Comparison of ENCODE assay signal across 16 cellular contexts in the genomic region with DNA sequence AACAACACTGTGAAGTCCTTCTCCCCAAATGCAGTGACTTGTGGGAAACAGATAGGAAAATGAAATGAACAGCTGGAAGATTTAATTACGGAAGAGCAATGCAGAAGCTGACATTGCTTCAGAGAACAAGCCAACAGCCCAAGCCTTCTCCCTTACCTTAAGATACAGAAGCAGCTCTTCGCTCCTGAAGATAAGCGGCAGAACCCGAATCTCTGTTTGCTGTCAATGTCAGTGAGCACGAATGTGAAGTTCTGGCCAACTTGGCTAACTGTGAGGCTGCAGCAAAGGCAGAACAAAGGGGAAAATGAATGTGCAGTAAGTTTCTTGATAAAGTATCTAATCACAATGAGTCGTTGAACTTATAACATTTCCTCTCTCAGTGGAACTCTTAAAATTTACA.
DNase-seq lines count a peak whose midpoint lies in the region; ATAC-seq and TF ChIP-seq lines count a peak whose summit lies in the region.
"Had no signal": no experiment of that assay in that cellular context is flagged by ENCODE, and none has a peak within 500 bp of the region (broad histone marks: within the 10 kb centered on the region; RNA-seq: fewer than 3 reads in every experiment).

No MANE protein-coding gene starts in this region.

- peak; percentile 69 for ATAC-seq in left ventricle myocardium superior
- no peak for ATAC-seq in aorta (ENCODE audit: low FRiP score)

- no peak for TF ChIP-seq POLR2A in adrenal gland (IDR thresholded peaks at IDR 0.05)

- no peaks in the 10 kb centered on the region for H3F3A ChIP-seq in MM.1S (ENCODE audit: insufficient read depth, low read length)

- peak overlapping the region; percentile 28 for H3K27ac Mint-ChIP-seq in mesothelial cell of epicardium
- H3K27ac Mint-ChIP-seq: CD14-positive monocyte, H9 had no signal

- H3K4me2 ChIP-seq in OCI-LY3 (ENCODE audit: low read length) (peak overlapping the region; percentile 80), MM.1S (ENCODE audit: low read depth, low read length) (no peak overlapping the region)

- intact Hi-C loops in adrenal gland (cut with DNase I) (no loop called here), left ventricle myocardium superior (cut with micrococcal nuclease) (no loop called here), aorta (cut with DNase I) (no loop called here)

- H3K36me3 Mint-ChIP-seq in mesothelial cell of epicardium: peaks cover 2% of the 10 kb centered on the region

- WGBS in adrenal gland, 4 donors: 37 to 62% (median 41%) methylated on average over 6 of the region's 6 CpGs
- WGBS in aorta, 2 donors: 88 to 91% methylated on average over 6 of the region's 6 CpGs

- H3K4me1 Mint-ChIP-seq in mesothelial cell of epicardium: peaks cover 18% of the 10 kb centered on the region

- peaks cover 11% of the 10 kb centered on the region; the same call in 1 of the 2 replicates for H3K79me2 ChIP-seq in OCI-LY3 (ENCODE audit: low read length)
- no peaks in the 10 kb centered on the region for H3K79me2 ChIP-seq in MM.1S (ENCODE audit: low read length)

- H3K4me1 ChIP-seq in OCI-LY3 (ENCODE audit: low read length): peaks cover 39% of the 10 kb centered on the region
- peaks cover 6 to 28% of the 10 kb centered on the region in 2 donors for H3K4me1 ChIP-seq in adrenal gland (replicated peaks in 1 of 2)
- H3K4me1 ChIP-seq in MM.1S (ENCODE audit: low read length): peaks cover 7% of the 10 kb centered on the region
- H3K4me1 ChIP-seq in aorta (ENCODE audit: control insufficient read depth in 1 of 2, insufficient read depth in 2 of 2, low read length in 2 of 2): peaks cover 0 to 1% of the 10 kb centered on the region in 2 donors

- H3K27me3 ChIP-seq in OCI-LY3 (ENCODE audit: low read depth, low read length): no peaks in the 10 kb centered on the region
- H3K27me3 ChIP-seq in adrenal gland: no peaks in the 10 kb centered on the region
- no peaks in the 10 kb centered on the region for H3K27me3 ChIP-seq in MM.1S (replicated peaks; ENCODE audit: insufficient read depth, low read length)
- H3K27me3 ChIP-seq in aorta (ENCODE audit: control insufficient read depth in 1 of 2, insufficient read depth in 2 of 2, low read length in 1 of 2): no peaks in the 10 kb centered on the region

- H3K27ac ChIP-seq in OCI-LY3 (ENCODE audit: low read length) (no peak overlapping the region), adrenal gland (peak overlapping the region in 3 of 5 donors; percentile 35 to 67 (median 40)), MM.1S (ENCODE audit: low read length) (no peak overlapping the region), aorta (ENCODE audit: low read depth in 1 of 2, low read length in 2 of 2) (no peak overlapping the region)
- H3K27ac ChIP-seq: HL-60 had no signal

- H3K27me3 Mint-ChIP-seq in mesothelial cell of epicardium (ENCODE audit: low read depth): no peaks in the 10 kb centered on the region

- H3K9me3 ChIP-seq in OCI-LY3 (ENCODE audit: insufficient read depth, low read length): no peaks in the 10 kb centered on the region
- no peaks in the 10 kb centered on the region for H3K9me3 ChIP-seq in adrenal gland (replicated peaks in 1 of 3)
- no peaks in the 10 kb centered on the region for H3K9me3 ChIP-seq in MM.1S (replicated peaks; ENCODE audit: insufficient read depth, low read length)
- H3K9me3 ChIP-seq in aorta (ENCODE audit: control insufficient read depth, low read length): no peaks in the 10 kb centered on the region

- no peaks in the 10 kb centered on the region for H3K9me2 ChIP-seq in MM.1S (replicated peaks; ENCODE audit: insufficient read depth, low read length)

- H3K9me3 Mint-ChIP-seq in mesothelial cell of epicardium: no peaks in the 10 kb centered on the region
- H3K9me3 Mint-ChIP-seq: CD14-positive monocyte, H9 had no signal

- peak in 5 of 7 donors; percentile 22 to 57 (median 40) for DNase-seq in adrenal gland
- DNase-seq in left ventricle myocardium superior: peak; percentile 33
- no peak for DNase-seq in mesothelial cell of epicardium (ENCODE audit: low spot score in 2 of 2, unreplicated experiment in 2 of 2)
- DNase-seq in NAMALWA (ENCODE audit: low spot score): no peak
- no peak for DNase-seq in MM.1S
- DNase-seq in aorta: no peak
- DNase-seq in GM20000 (ENCODE audit: low spot score): no peak
- DNase-seq: DMS153, H9, NCI-H187, NCI-H345, NCI-H69, SIG-M5 had no signal

- H3K4me3 ChIP-seq in OCI-LY3 (ENCODE audit: low read length) (no peak overlapping the region), adrenal gland (peak overlapping the region in 1 of 4 donors; percentile 24), MM.1S (ENCODE audit: low read length) (no peak overlapping the region), aorta (ENCODE audit: low read length in 2 of 2) (no peak overlapping the region)

- H4K20me1 ChIP-seq in OCI-LY3 (ENCODE audit: insufficient read depth, low read length): peaks cover 39% of the 10 kb centered on the region
- no peaks in the 10 kb centered on the region for H4K20me1 ChIP-seq in MM.1S (ENCODE audit: insufficient read depth, low read length)

- H2AFZ ChIP-seq in OCI-LY3 (ENCODE audit: low read depth, low read length) (no peak overlapping the region), MM.1S (ENCODE audit: low read length) (no peak overlapping the region)

- no peak overlapping the region for H3K9ac ChIP-seq in OCI-LY3 (ENCODE audit: low read length)
- no peak overlapping the region for H3K9ac ChIP-seq in MM.1S (ENCODE audit: low read length)

- no peak for TF ChIP-seq CTCF in OCI-LY3 (IDR thresholded peaks at IDR 0.05; ENCODE audit: low read depth, low read length)
- no peak for TF ChIP-seq CTCF in adrenal gland (IDR thresholded peaks at IDR 0.05)
- no peak for TF ChIP-seq CTCF in mesothelial cell of epicardium (IDR thresholded peaks at IDR 0.05; ENCODE audit: unreplicated experiment)
- no peak for TF ChIP-seq CTCF in MM.1S (IDR thresholded peaks at IDR 0.05; ENCODE audit: low read length)
- no peak for TF ChIP-seq CTCF in GM20000 (IDR thresholded peaks at IDR 0.05; ENCODE audit: extremely low read depth, missing control alignments)

- H3K4me3 Mint-ChIP-seq in mesothelial cell of epicardium: no peak overlapping the region
- H3K4me3 Mint-ChIP-seq: CD14-positive monocyte, H9 had no signal

- H3K36me3 ChIP-seq in OCI-LY3 (replicated peaks; ENCODE audit: low read depth, low read length) (peaks cover 22% of the 10 kb centered on the region), adrenal gland (replicated peaks in 1 of 2) (no peaks in the 10 kb centered on the region), MM.1S (replicated peaks; ENCODE audit: insufficient read depth, low read length) (no peaks in the 10 kb centered on the region), aorta (ENCODE audit: control insufficient read depth in 1 of 2, insufficient read depth in 2 of 2, low read length in 1 of 2) (peaks cover 0 to 10% of the 10 kb centered on the region in 2 donors)

Comparison
In these comparisons a context has a peak if more than half of its experiments do, and no peak if none do; other contexts are left out.
1. H3K27ac ChIP-seq: peak in adrenal gland (3 of 5); none in OCI-LY3 (single experiment), MM.1S (single experiment) and aorta (0 of 2).
2. DNase-seq: peak in adrenal gland (5 of 7) and left ventricle myocardium superior (single experiment); none in mesothelial cell of epicardium (0 of 2), NAMALWA (single experiment), MM.1S (single experiment), aorta (0 of 2) and GM20000 (single experiment).